In genomic region chr22:40535189-40535512, GRCh38 we compare ENCODE assay signal across 8 cellular contexts.
A peak's percentile ranks its signal among the peaks of the same experiment; 100 is the strongest.
DNase-seq lines count a peak whose midpoint lies in the region; ATAC-seq and TF ChIP-seq lines count a peak whose summit lies in the region.

No MANE protein-coding gene starts in this region.

- H3K27me3 ChIP-seq in lower lobe of right lung (ENCODE audit: low read depth) (no peaks in the 10 kb centered on the region), tibial nerve (no peaks in the 10 kb centered on the region)

- peak overlapping the region; percentile 81 for H3K4me3 Mint-ChIP-seq in activated T-cell treated with anti-CD3 and anti-CD28 coated beads, Interleukin-2, amount 50 U/mL, for 4 hours
- H3K4me3 Mint-ChIP-seq in activated T-helper 1 cell treated with anti-CD3 and anti-CD28 coated beads, Interleukin-12 subunit alpha, Interleukin-12 subunit beta, Interleukin-2, Interleukin-4 antibody, amounts not matched to agents 30 ng/mL and 10 ng/mL and 1 ng/mL, durations not matched to agents 14 hours and 24 hours and 36 hours, result peak overlapping the region; percentile 54

- peak overlapping the region; percentile 49 for H3K27ac ChIP-seq in lower lobe of right lung
- peak overlapping the region in 3 of 4 donors; percentile 35 to 82 (median 78) for H3K27ac ChIP-seq in tibial nerve

- H3K4me3 ChIP-seq in lower lobe of right lung (no peak overlapping the region), tibial nerve (no peak overlapping the region)

- WGBS in tibial nerve, 2 donors, result 56 to 60% methylated on average over 2 of the region's 2 CpGs

- peaks cover 45% of the 10 kb centered on the region for H3K4me1 ChIP-seq in lower lobe of right lung
- H3K4me1 ChIP-seq in tibial nerve, result peaks cover 0 to 61% (median 32%) of the 10 kb centered on the region in 4 donors

- no peak for TF ChIP-seq EP300 in tibial nerve (IDR thresholded peaks at IDR 0.05)

- TF ChIP-seq POLR2A in tibial nerve (IDR thresholded peaks at IDR 0.05), result no peak

- TF ChIP-seq CTCF in lower lobe of right lung (IDR thresholded peaks at IDR 0.05), result no peak
- TF ChIP-seq CTCF in tibial nerve (IDR thresholded peaks at IDR 0.05), result no peak

- peak overlapping the region; percentile 82 for H3K27ac Mint-ChIP-seq in activated T-helper 1 cell treated with anti-CD3 and anti-CD28 coated beads, Interleukin-12 subunit alpha, Interleukin-12 subunit beta, Interleukin-2, Interleukin-4 antibody, amounts not matched to agents 30 ng/mL and 10 ng/mL and 1 ng/mL, durations not matched to agents 14 hours and 24 hours and 36 hours

- H3K9me3 ChIP-seq in lower lobe of right lung (no peaks in the 10 kb centered on the region), tibial nerve (no peaks in the 10 kb centered on the region)

- no peaks in the 10 kb centered on the region for H3K9me3 Mint-ChIP-seq in activated T-cell treated with anti-CD3 and anti-CD28 coated beads, Interleukin-2, amount 50 U/mL, for 4 hours
- H3K9me3 Mint-ChIP-seq in activated T-helper 1 cell treated with anti-CD3 and anti-CD28 coated beads, Interleukin-12 subunit alpha, Interleukin-12 subunit beta, Interleukin-2, Interleukin-4 antibody, amounts not matched to agents 30 ng/mL and 10 ng/mL and 1 ng/mL, durations not matched to agents 14 hours and 24 hours and 36 hours, result no peaks in the 10 kb centered on the region

- H3K4me1 Mint-ChIP-seq in activated T-cell treated with anti-CD3 and anti-CD28 coated beads, Interleukin-2, amount 50 U/mL, for 4 hours (ENCODE audit: low read depth), result peaks cover 61% of the 10 kb centered on the region
- peaks cover 53% of the 10 kb centered on the region for H3K4me1 Mint-ChIP-seq in activated T-helper 1 cell treated with anti-CD3 and anti-CD28 coated beads, Interleukin-12 subunit alpha, Interleukin-12 subunit beta, Interleukin-2, Interleukin-4 antibody, amounts not matched to agents 30 ng/mL and 10 ng/mL and 1 ng/mL, durations not matched to agents 14 hours and 24 hours and 36 hours (ENCODE audit: low read depth)

- no peak for ATAC-seq in activated T-cell treated with anti-CD3 and anti-CD28 coated beads, Interleukin-2, amount 50 U/mL, for 4 hours
- no peak for ATAC-seq in lower lobe of right lung
- ATAC-seq in left colon, result no peak

- no peaks in the 10 kb centered on the region for H3K27me3 Mint-ChIP-seq in activated T-cell treated with anti-CD3 and anti-CD28 coated beads, Interleukin-2, amount 50 U/mL, for 4 hours (ENCODE audit: low read depth)
- H3K27me3 Mint-ChIP-seq in activated T-helper 1 cell treated with anti-CD3 and anti-CD28 coated beads, Interleukin-12 subunit alpha, Interleukin-12 subunit beta, Interleukin-2, Interleukin-4 antibody, amounts not matched to agents 30 ng/mL and 10 ng/mL and 1 ng/mL, durations not matched to agents 14 hours and 24 hours and 36 hours (ENCODE audit: insufficient read depth), result no peaks in the 10 kb centered on the region

- DNase-seq in activated T-cell treated with anti-CD3 and anti-CD28 coated beads, Interleukin-2, amount 50 U/mL, for 4 hours, result no peak
- DNase-seq in activated T-cell treated with anti-CD3 and anti-CD28 coated beads, Interleukin-2, amount 50 U/mL, for 48 hours, result no peak
- DNase-seq in activated T-helper 1 cell treated with anti-CD3 and anti-CD28 coated beads, Interleukin-12 subunit alpha, Interleukin-12 subunit beta, Interleukin-2, Interleukin-4 antibody, amounts not matched to agents 30 ng/mL and 10 ng/mL and 1 ng/mL, durations not matched to agents 14 hours and 24 hours and 36 hours (ENCODE audit: low spot score), result no peak
- DNase-seq in lower lobe of right lung (no peak), tibial nerve (ENCODE audit: low spot score in 2 of 2) (no peak), AG08396 (ENCODE audit: low spot score) (no peak), left colon (no peak)
- no peak for DNase-seq in stimulated activated CD8-positive, alpha-beta memory T cell treated with anti-CD3 and anti-CD28 coated beads, Interleukin-4, amount 100 ng/mL, for 48 hours

- intact Hi-C loops in activated T-helper 1 cell treated with anti-CD3 and anti-CD28 coated beads, Interleukin-12 subunit alpha, Interleukin-12 subunit beta, Interleukin-2, Interleukin-4 antibody, amounts not matched to agents 30 ng/mL and 10 ng/mL and 1 ng/mL, durations not matched to agents 14 hours and 24 hours and 36 hours (cut with micrococcal nuclease), result no loop called here
- intact Hi-C loops in lower lobe of right lung (cut with DNase I) (no loop called here), left colon (cut with DNase I, micrococcal nuclease) (no loop called here)

- peaks cover 2% of the 10 kb centered on the region for H3K36me3 Mint-ChIP-seq in activated T-cell treated with anti-CD3 and anti-CD28 coated beads, Interleukin-2, amount 50 U/mL, for 4 hours (ENCODE audit: insufficient read depth)
- H3K36me3 Mint-ChIP-seq in activated T-helper 1 cell treated with anti-CD3 and anti-CD28 coated beads, Interleukin-12 subunit alpha, Interleukin-12 subunit beta, Interleukin-2, Interleukin-4 antibody, amounts not matched to agents 30 ng/mL and 10 ng/mL and 1 ng/mL, durations not matched to agents 14 hours and 24 hours and 36 hours (ENCODE audit: low read depth), result peaks cover 4% of the 10 kb centered on the region

- no peaks in the 10 kb centered on the region for H3K36me3 ChIP-seq in lower lobe of right lung
- no peaks in the 10 kb centered on the region for H3K36me3 ChIP-seq in tibial nerve
